Comparison of ENCODE assay signal across 8 cellular contexts in the genomic region with DNA sequence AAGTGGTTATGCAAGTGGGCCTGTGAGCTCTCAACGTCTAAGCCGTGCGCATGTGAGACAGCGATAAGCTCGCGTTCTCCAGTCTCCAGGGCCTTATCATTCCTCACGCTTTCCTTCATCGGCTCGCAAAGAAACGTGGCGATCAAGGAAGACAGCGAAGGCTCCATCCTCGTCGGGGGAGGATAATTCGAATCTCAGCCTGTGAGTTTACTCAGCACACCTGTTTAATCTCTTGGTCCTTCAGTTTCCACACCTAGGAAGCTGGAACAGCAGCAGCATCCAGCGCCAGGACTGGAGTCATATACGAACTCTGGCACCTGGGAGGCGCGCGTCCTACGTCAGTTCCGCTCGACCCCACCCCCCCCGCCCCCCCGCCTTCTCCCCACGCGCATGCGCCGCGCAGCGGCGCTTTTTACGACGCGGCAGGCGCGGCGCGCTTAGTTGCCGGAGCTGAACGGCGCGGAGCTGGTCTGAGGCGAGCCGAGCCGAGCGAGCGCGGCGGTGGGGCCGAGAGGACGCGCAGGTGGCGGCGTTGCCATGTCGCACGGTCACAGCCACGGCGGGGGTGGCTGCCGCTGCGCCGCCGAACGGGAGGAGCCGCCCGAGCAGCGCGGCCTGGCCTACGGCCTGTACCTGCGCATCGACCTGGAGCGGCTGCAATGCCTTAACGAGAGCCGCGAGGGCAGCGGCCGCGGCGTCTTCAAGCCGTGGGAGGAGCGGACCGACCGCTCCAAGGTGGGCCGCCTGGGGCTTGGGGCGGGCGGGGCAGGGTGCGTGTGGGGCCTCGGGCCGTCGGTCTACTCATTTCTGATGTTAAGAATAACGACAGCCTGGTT. TPM values are rescaled to one million over a fixed set of nuclear protein-coding genes. Genes with fewer than 3 reads are reported as not detected.
DNase-seq lines count a peak whose midpoint lies in the region; ATAC-seq, FAIRE-seq and TF ChIP-seq lines count a peak whose summit lies in the region.

A gene with protein sequence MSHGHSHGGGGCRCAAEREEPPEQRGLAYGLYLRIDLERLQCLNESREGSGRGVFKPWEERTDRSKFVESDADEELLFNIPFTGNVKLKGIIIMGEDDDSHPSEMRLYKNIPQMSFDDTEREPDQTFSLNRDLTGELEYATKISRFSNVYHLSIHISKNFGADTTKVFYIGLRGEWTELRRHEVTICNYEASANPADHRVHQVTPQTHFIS (plus strand): TSS at position 440 of the 836 bp plus-strand sequence. CDS start 98 bp downstream, at position 538.

- no peaks in the 10 kb centered on the region for H3K9me3 ChIP-seq in spleen

- WGBS in spleen, 5 donors, result 0 to 2% (median 0%) methylated on average over 17 to 90 of the region's 91 CpGs

- H3K36me3 ChIP-seq in bronchial epithelial cell (ENCODE audit: control insufficient read depth, insufficient read depth, low read length), result peaks cover 1% of the 10 kb centered on the region
- H3K36me3 ChIP-seq in spleen, result peaks cover 0 to 34% (median 7%) of the 10 kb centered on the region in 6 donors

- H3K4me3 ChIP-seq in bronchial epithelial cell (ENCODE audit: low read depth, low read length) (peak within 1 kb of the TSS; percentile 82), spleen (peak within 1 kb of the TSS; percentile 70 to 96 (median 82))

- H3K27ac Mint-ChIP-seq in WTC11, result peak within 1 kb of the TSS; percentile 99

- peaks cover 18% of the 10 kb centered on the region for H3K4me1 Mint-ChIP-seq in WTC11

- H3K27me3 Mint-ChIP-seq in WTC11 (ENCODE audit: low read depth), result no peaks in the 10 kb centered on the region

- peak within 1 kb of the TSS; percentile 85 to 93 (median 92) for H3K27ac ChIP-seq in spleen

- H3K9me3 Mint-ChIP-seq in WTC11, result no peaks in the 10 kb centered on the region

- intact Hi-C loops in spleen (cut with DNase I; ENCODE audit: low total_unique reads), result no loop called here

- peaks cover 12% of the 10 kb centered on the region for H3K36me3 Mint-ChIP-seq in WTC11

- peaks cover 20 to 70% (median 39%) of the 10 kb centered on the region in 6 donors for H3K4me1 ChIP-seq in spleen

- FAIRE-seq in bronchial epithelial cell (lab: Jason Lieb, UNC), result no peak

- ATAC-seq in GM18867 (IDR thresholded peaks at IDR 0.05; ENCODE audit: unreplicated experiment) (peak; percentile 80), HG03159 (IDR thresholded peaks at IDR 0.05; ENCODE audit: unreplicated experiment) (peak; percentile 71), WTC11 (peak; percentile 87)

- TF ChIP-seq POLR2A in spleen (IDR thresholded peaks at IDR 0.05), result peak; percentile 26 to 60 (median 53)

- POLR2A ChIA-PET in WTC11 (lab: Charles Lee), result interaction anchor here (0.6 to 1.4 kb wide), 6 partner anchors 13 to 45 kb away, joined by 3 to 8 read pairs (median 6); partner anchors contain the start of genes ELOA, GALE and LYPLA2

- no peaks in the 10 kb centered on the region for H3K27me3 ChIP-seq in bronchial epithelial cell (ENCODE audit: control insufficient read depth, insufficient read depth, low read length)
- H3K27me3 ChIP-seq in spleen (replicated peaks in 1 of 7), result no peaks in the 10 kb centered on the region

- DNase-seq in 8988T (peak; percentile 65), NCI-H345 (lab: John Stamatoyannopoulos, UW) (peak; percentile 84), WTC11 (ENCODE audit: low spot score) (peak; percentile 76), bronchial epithelial cell (ENCODE audit: low read depth) (peak; percentile 73), inferior parietal cortex (ENCODE audit: extremely low spot score) (peak; percentile 86), spleen (peak; percentile 94)

- CTCF ChIA-PET in WTC11 (lab: Charles Lee), result interaction anchor here (0.5 to 1.5 kb wide), 16 partner anchors 10 to 281 kb away, joined by 3 to 18 read pairs (median 4); partner anchors contain the start of genes E2F2, LYPLA2 and RPL11

- peak within 1 kb of the TSS; percentile 90 for H3K4me3 Mint-ChIP-seq in WTC11

- no peak for TF ChIP-seq CTCF in WTC11 (IDR thresholded peaks at IDR 0.05)
- no peak for TF ChIP-seq CTCF in bronchial epithelial cell (IDR thresholded peaks at IDR 0.05; ENCODE audit: insufficient read depth, low read length, severe bottlenecking)
- TF ChIP-seq CTCF in spleen (IDR thresholded peaks at IDR 0.05 in 8 of 11, conservative IDR thresholded peaks at IDR 0.05 in 3 of 11), result peak in 1 of 11 experiments; percentile 28

TF ChIP-seq in WTC11, 78 proteins besides CTCF, POLR2A, EP300 and RAD21 (continues in another document):
- TF ChIP-seq MXD4 (CRISPR knock-in tag; IDR thresholded peaks at IDR 0.05; ENCODE audit: borderline replicate concordance) (no peak), HMGA2 (CRISPR knock-in tag; IDR thresholded peaks at IDR 0.05) (no peak), TEAD1 (CRISPR knock-in tag; IDR thresholded peaks at IDR 0.05) (0 out of 2 replicates have a peak, but pooled peaks have one; percentile 27), ATF1 (CRISPR knock-in tag; IDR thresholded peaks at IDR 0.05) (peak; percentile 72; the same call in 1 of the 2 replicates), GRHL2 (CRISPR knock-in tag; IDR thresholded peaks at IDR 0.05; ENCODE audit: insufficient replicate concordance, severe bottlenecking) (no peak), NFYB (CRISPR knock-in tag; conservative IDR thresholded peaks at IDR 0.05; ENCODE audit: low read depth) (no peak), NR1H2 (CRISPR knock-in tag; IDR thresholded peaks at IDR 0.05) (no peak), ESRRA (CRISPR knock-in tag; IDR thresholded peaks at IDR 0.05; ENCODE audit: borderline replicate concordance) (no peak), ETV6 (CRISPR knock-in tag; IDR thresholded peaks at IDR 0.05) (peak; percentile 71; the same call in 1 of the 2 replicates), E2F1 (CRISPR knock-in tag; IDR thresholded peaks at IDR 0.05) (peak; percentile 38; the same call in 1 of the 2 replicates), FOXP1 (CRISPR knock-in tag; IDR thresholded peaks at IDR 0.05; ENCODE audit: borderline replicate concordance) (peak; percentile 70; the same call in 1 of the 2 replicates), TP53 (CRISPR knock-in tag; IDR thresholded peaks at IDR 0.05) (no peak), KAT7 (CRISPR knock-in tag; IDR thresholded peaks at IDR 0.05; ENCODE audit: borderline replicate concordance) (peak; percentile 88; the same call in 1 of the 2 replicates), MLX (CRISPR knock-in tag; IDR thresholded peaks at IDR 0.05) (no peak), FOXP4 (CRISPR knock-in tag; IDR thresholded peaks at IDR 0.05) (peak; percentile 90; the same call in 1 of the 2 replicates), FOXJ3 (CRISPR knock-in tag; IDR thresholded peaks at IDR 0.05; ENCODE audit: borderline replicate concordance) (no peak)
- TF ChIP-seq, protein P1, sequence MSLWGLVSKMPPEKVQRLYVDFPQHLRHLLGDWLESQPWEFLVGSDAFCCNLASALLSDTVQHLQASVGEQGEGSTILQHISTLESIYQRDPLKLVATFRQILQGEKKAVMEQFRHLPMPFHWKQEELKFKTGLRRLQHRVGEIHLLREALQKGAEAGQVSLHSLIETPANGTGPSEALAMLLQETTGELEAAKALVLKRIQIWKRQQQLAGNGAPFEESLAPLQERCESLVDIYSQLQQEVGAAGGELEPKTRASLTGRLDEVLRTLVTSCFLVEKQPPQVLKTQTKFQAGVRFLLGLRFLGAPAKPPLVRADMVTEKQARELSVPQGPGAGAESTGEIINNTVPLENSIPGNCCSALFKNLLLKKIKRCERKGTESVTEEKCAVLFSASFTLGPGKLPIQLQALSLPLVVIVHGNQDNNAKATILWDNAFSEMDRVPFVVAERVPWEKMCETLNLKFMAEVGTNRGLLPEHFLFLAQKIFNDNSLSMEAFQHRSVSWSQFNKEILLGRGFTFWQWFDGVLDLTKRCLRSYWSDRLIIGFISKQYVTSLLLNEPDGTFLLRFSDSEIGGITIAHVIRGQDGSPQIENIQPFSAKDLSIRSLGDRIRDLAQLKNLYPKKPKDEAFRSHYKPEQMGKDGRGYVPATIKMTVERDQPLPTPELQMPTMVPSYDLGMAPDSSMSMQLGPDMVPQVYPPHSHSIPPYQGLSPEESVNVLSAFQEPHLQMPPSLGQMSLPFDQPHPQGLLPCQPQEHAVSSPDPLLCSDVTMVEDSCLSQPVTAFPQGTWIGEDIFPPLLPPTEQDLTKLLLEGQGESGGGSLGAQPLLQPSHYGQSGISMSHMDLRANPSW (CRISPR knock-in tag; conservative IDR thresholded peaks at IDR 0.05; ENCODE audit: low read depth), result no peak

RNA-seq across cellular contexts. Expression of the gene that starts here (rescaled TPM):
- 59.9 to 66.2 TPM (median 62.2 TPM) in 3 replicates for total RNA-seq in WTC11 (2021)
- 54.2 and 66.1 TPM in 2 replicates for total RNA-seq in bronchial epithelial cell
- 10 to 100 TPM; 43.9 to 68.5 (median 52.4) TPM for total RNA-seq in spleen
- 10 to 100 TPM; 48.3 to 65.3 (median 51.6) TPM for polyA plus RNA-seq in spleen

Comparison
In these comparisons a context has a peak if more than half of its experiments do, and no peak if none do; other contexts are left out.
1. Peak in every context shown above with its lines: DNase-seq, ATAC-seq, H3K4me3 ChIP-seq and H3K27ac ChIP-seq.